26 cellular contexts compared by ENCODE assay signal in the genomic region with DNA sequence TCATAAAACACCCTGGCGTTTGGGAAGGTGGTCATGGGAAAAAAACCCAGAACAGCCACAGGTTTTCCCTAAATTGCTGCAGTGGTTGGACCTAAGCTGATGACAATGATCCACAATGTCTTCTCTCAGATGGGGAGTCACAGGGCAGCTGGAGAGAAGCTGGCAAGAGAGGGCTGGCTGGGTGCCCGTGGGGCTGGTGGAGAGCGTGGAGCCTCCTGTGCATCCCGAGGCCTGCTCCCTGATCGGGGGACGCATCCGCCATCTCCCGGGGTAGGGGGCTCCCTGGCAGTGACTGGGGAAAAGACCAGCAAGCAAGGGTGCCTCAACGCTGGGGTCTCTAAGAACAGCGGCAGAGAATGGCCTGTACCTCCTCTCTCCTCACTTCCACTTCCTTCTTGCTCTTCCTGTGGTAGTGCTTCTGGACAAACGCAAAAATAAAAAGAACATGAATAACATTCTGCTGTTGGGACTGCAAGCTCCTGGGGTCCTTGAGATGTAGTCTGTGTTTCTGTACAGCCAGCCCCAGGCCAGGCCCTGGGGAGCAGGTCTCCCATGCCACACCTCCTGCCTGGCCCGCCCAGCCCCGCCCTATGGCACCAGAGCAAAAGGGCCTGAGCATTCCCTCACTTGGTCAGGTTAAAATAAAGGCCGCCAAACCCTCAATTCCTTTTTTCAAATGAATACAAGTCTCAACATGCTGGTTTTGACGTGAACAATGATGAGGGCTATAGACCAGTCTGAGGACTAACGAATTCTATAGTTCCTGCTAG. TPM values are rescaled to one million over a fixed set of nuclear protein-coding genes. Genes with fewer than 3 reads are reported as not detected.
A peak's percentile ranks its signal among the peaks of the same experiment; 100 is the strongest.
DNase-seq lines count a peak whose midpoint lies in the region; ATAC-seq, FAIRE-seq and TF ChIP-seq lines count a peak whose summit lies in the region.
"Had no signal": no experiment of that assay in that cellular context is flagged by ENCODE, and none has a peak within 500 bp of the region (broad histone marks: within the 10 kb centered on the region; RNA-seq: fewer than 3 reads in every experiment).

No MANE protein-coding gene starts in this region.

- no peak overlapping the region for H3K4me3 Mint-ChIP-seq in nephron progenitor cell
- H3K4me3 Mint-ChIP-seq: H9 had no signal

- WGBS in right cardiac atrium: 86% methylated on average over 16 of the region's 16 CpGs
- WGBS in neuronal stem cell (ENCODE audit: extremely low coverage in 2 of 2, insufficient read length in 2 of 2, insufficient replicate concordance in 1 of 2), 2 donors: no CpG with 5 or more reads among the region's 16 CpGs

- H3K9me3 ChIP-seq in right cardiac atrium (ENCODE audit: control insufficient read depth, low read length) (no peaks in the 10 kb centered on the region), neuronal stem cell (replicated peaks in 1 of 2; ENCODE audit: control insufficient read depth in 2 of 2, insufficient read depth in 1 of 2, low read depth in 1 of 2, low read length in 2 of 2) (peaks cover 2 to 5% of the 10 kb centered on the region in 2 donors)
- H3K9me3 ChIP-seq: adrenal gland, MG63, neutrophil, SK-N-SH, upper lobe of right lung had no signal

- peaks cover 36% of the 10 kb centered on the region for H3K4me1 Mint-ChIP-seq in nephron progenitor cell

- no peaks in the 10 kb centered on the region for H3K9me3 Mint-ChIP-seq in nephron progenitor cell
- H3K9me3 Mint-ChIP-seq: H9 had no signal

- no peak overlapping the region for H3K4ac ChIP-seq in neuronal stem cell (ENCODE audit: low read length)

- no peak overlapping the region for H2BK15ac ChIP-seq in neuronal stem cell (ENCODE audit: low read length)

- ATAC-seq in left ventricle myocardium superior (no peak), right cardiac atrium (no peak), GM21360 (IDR thresholded peaks at IDR 0.05; ENCODE audit: unreplicated experiment) (no peak)
- ATAC-seq: upper lobe of right lung had no signal

- H3K27ac ChIP-seq in right cardiac atrium (ENCODE audit: low read length) (no peak overlapping the region), dorsolateral prefrontal cortex (peak overlapping the region in 50 of 59 donors; percentile 2 to 78 (median 58)), neuronal stem cell (replicated peaks; ENCODE audit: low read length) (no peak overlapping the region)
- H3K27ac ChIP-seq: adrenal gland, C4-2B, neutrophil, upper lobe of right lung had no signal

- H3K9ac ChIP-seq in neuronal stem cell (ENCODE audit: low read depth, low read length, poor library complexity): no peak overlapping the region
- H3K9ac ChIP-seq: SK-N-SH had no signal

- TF ChIP-seq CTCF in dorsolateral prefrontal cortex (IDR thresholded peaks at IDR 0.05 in 54 of 56, conservative IDR thresholded peaks at IDR 0.05 in 2 of 56; ENCODE audit: low read depth in 1 of 56, partially characterized antibody in 56 of 56) (no peak), GM20000 (IDR thresholded peaks at IDR 0.05; ENCODE audit: extremely low read depth, missing control alignments) (no peak), nephron progenitor cell (IDR thresholded peaks at IDR 0.05) (no peak), D721Med (IDR thresholded peaks at IDR 0.05; ENCODE audit: insufficient read depth, missing control alignments) (no peak)

- H3K4me2 ChIP-seq in neuronal stem cell (ENCODE audit: insufficient read depth, low read length, poor library complexity, severe bottlenecking): no peak overlapping the region
- H3K4me2 ChIP-seq: SK-N-SH had no signal

- H3K27ac Mint-ChIP-seq in nephron progenitor cell: no peak overlapping the region

- H4K91ac ChIP-seq in neuronal stem cell (ENCODE audit: low read depth, low read length, poor library complexity): no peak overlapping the region

- intact Hi-C loops in left ventricle myocardium superior (cut with micrococcal nuclease) (no loop called here), right cardiac atrium (cut with DNase I) (loop anchor here in 1 of 4 donors (10.0 kb wide), 1 partner anchor 101 kb away; no protein-coding TSS in a partner anchor), dorsolateral prefrontal cortex (cut with DNase I) (no loop called here)

- H3K18ac ChIP-seq in neuronal stem cell (ENCODE audit: low read length): no peak overlapping the region

- H2AK5ac ChIP-seq in neuronal stem cell (ENCODE audit: low read depth, low read length): no peak overlapping the region

- H3K4me1 ChIP-seq in right cardiac atrium (ENCODE audit: control insufficient read depth, insufficient read depth, low read length) (no peaks in the 10 kb centered on the region), neuronal stem cell (ENCODE audit: control insufficient read depth in 2 of 2, insufficient read depth in 1 of 2, low read depth in 1 of 2, low read length in 2 of 2) (peaks cover 0 to 15% of the 10 kb centered on the region in 2 donors)
- H3K4me1 ChIP-seq: adrenal gland, upper lobe of right lung had no signal

- FAIRE-seq in D721Med (lab: Jason Lieb, UNC): no peak
- FAIRE-seq: GM18507 had no signal

- H3K36me3 Mint-ChIP-seq in nephron progenitor cell (ENCODE audit: low read depth): peaks cover 41% of the 10 kb centered on the region

- H3K79me1 ChIP-seq in neuronal stem cell (ENCODE audit: low read depth, low read length): peaks cover 4% of the 10 kb centered on the region

- no peak overlapping the region for H2AFZ ChIP-seq in neuronal stem cell (ENCODE audit: low read length)

- DNase-seq in left ventricle myocardium superior (peak; percentile 22), right cardiac atrium (no peak), dorsolateral prefrontal cortex (peak in 8 of 10 donors; percentile 43 to 70 (median 62)), neuronal stem cell (ENCODE audit: low spot score) (no peak), GM20000 (ENCODE audit: low spot score) (no peak), nephron progenitor cell (no peak), D721Med (ENCODE audit: insufficient read length, low spot score) (no peak)
- DNase-seq: activated CD4-positive, alpha-beta T cell treated with anti-CD3 and anti-CD28 coated beads, Interleukin-2, amount 50 U/mL, for 48 hours; activated gamma-delta T cell; adrenal gland; foreskin fibroblast; H9; MG63; NCI-H146; NCI-H2171 treated with DMSO at 0.1 percent for 48 hours; NCI-H524 treated with DMSO at 0.1 percent for 48 hours; retina; RPMI8226; stimulated activated CD4-positive, alpha-beta T cell treated with anti-CD3 and anti-CD28 coated beads, Interleukin-12 subunit alpha, Interleukin-12 subunit beta, amount 100 ng/mL, for 4 hours; T-helper 2 cell; upper lobe of right lung had no signal

- peak overlapping the region; percentile 33 for H2BK5ac ChIP-seq in neuronal stem cell (ENCODE audit: low read length)

- H3K14ac ChIP-seq in neuronal stem cell (ENCODE audit: low read length): no peak overlapping the region

- H3K27me3 ChIP-seq in right cardiac atrium (ENCODE audit: control insufficient read depth, insufficient read depth) (no peaks in the 10 kb centered on the region), dorsolateral prefrontal cortex (no peaks in the 10 kb centered on the region), neuronal stem cell (ENCODE audit: control insufficient read depth in 3 of 3, insufficient read depth in 3 of 3, low read depth in 1 of 3, low read length in 3 of 3) (no peaks in the 10 kb centered on the region)
- H3K27me3 ChIP-seq: adrenal gland, MG63, neutrophil, upper lobe of right lung had no signal

- no peak overlapping the region for H4K8ac ChIP-seq in neuronal stem cell (ENCODE audit: low read depth, low read length)

- H2BK12ac ChIP-seq in neuronal stem cell (ENCODE audit: low read length): no peak overlapping the region

- H3K23ac ChIP-seq in neuronal stem cell (ENCODE audit: low read depth, low read length, poor library complexity): no peak overlapping the region

- peaks cover 4% of the 10 kb centered on the region for H3K27me3 Mint-ChIP-seq in nephron progenitor cell (ENCODE audit: low read depth, poor library complexity)

- H3K36me3 ChIP-seq in neuronal stem cell (replicated peaks in 1 of 2; ENCODE audit: control insufficient read depth in 2 of 2, insufficient read depth in 2 of 2, low read length in 2 of 2): peaks cover 39 to 83% of the 10 kb centered on the region in 2 donors

- no peak overlapping the region for H2BK120ac ChIP-seq in neuronal stem cell (ENCODE audit: low read depth, low read length)

- no peak overlapping the region for H3K4me3 ChIP-seq in right cardiac atrium (ENCODE audit: low read length)
- no peak overlapping the region for H3K4me3 ChIP-seq in dorsolateral prefrontal cortex
- H3K4me3 ChIP-seq in neuronal stem cell (ENCODE audit: low read length in 2 of 2): no peak overlapping the region
- H3K4me3 ChIP-seq: adrenal gland, MG63, upper lobe of right lung had no signal

RNA-seq across cellular contexts. Expression of a gene that starts 7.0 kb away (rescaled TPM):
- total RNA-seq in left ventricle myocardium superior (14.8 TPM), right cardiac atrium (10 to 100 TPM; 12.3 to 20.1 (median 16.4) TPM), dorsolateral prefrontal cortex (100 to 1,000 TPM in 5 of 120 experiments, 10 to 100 TPM in 115; 44.7 to 119 (median 74.4) TPM)
- polyA plus RNA-seq in right cardiac atrium: 20.5 TPM
- polyA plus RNA-seq in neuronal stem cell (2013, experiment 1 of 2): 39.6 TPM
- 39.2 TPM for polyA plus RNA-seq in neuronal stem cell (2013, experiment 2 of 2)

RNA-seq across cellular contexts. Expression of a gene that starts 42.0 kb away (rescaled TPM):
- 37.1 TPM for total RNA-seq in left ventricle myocardium superior
- 10 to 100 TPM; 36.2 to 51.5 (median 45.2) TPM for total RNA-seq in right cardiac atrium
- polyA plus RNA-seq in right cardiac atrium: 39.3 TPM
- total RNA-seq in dorsolateral prefrontal cortex: 100 to 1,000 TPM; 127 to 231 (median 166) TPM
- polyA plus RNA-seq in neuronal stem cell (2013, experiment 1 of 2): 41.1 TPM
- polyA plus RNA-seq in neuronal stem cell (2013, experiment 2 of 2): 39.6 TPM

RNA-seq across cellular contexts. Expression of a gene that starts 45.0 kb away (rescaled TPM):
- total RNA-seq in left ventricle myocardium superior: 434 TPM
- total RNA-seq in right cardiac atrium: 100 to 1,000 TPM; 307 to 406 (median 370) TPM
- 257 TPM for polyA plus RNA-seq in right cardiac atrium
- 100 to 1,000 TPM; 241 to 437 (median 288) TPM for total RNA-seq in dorsolateral prefrontal cortex
- 52.6 TPM for polyA plus RNA-seq in neuronal stem cell (2013, experiment 1 of 2)
- 53.4 TPM for polyA plus RNA-seq in neuronal stem cell (2013, experiment 2 of 2)

RNA-seq across cellular contexts. Expression of a gene that starts 59.0 kb away (rescaled TPM):
- 110 TPM for total RNA-seq in left ventricle myocardium superior
- total RNA-seq in right cardiac atrium: 10 to 100 TPM; 71.8 to 82.2 (median 80.9) TPM
- 56.7 TPM for polyA plus RNA-seq in right cardiac atrium
- total RNA-seq in dorsolateral prefrontal cortex: 100 to 1,000 TPM in 3 of 120 experiments, 10 to 100 TPM in 117; 46.9 to 108 (median 65.7) TPM
- polyA plus RNA-seq in neuronal stem cell (2013, experiment 1 of 2): 61.3 TPM
- 59.4 TPM for polyA plus RNA-seq in neuronal stem cell (2013, experiment 2 of 2)

Comparison
In these comparisons a context has a peak if more than half of its experiments do, and no peak if none do; other contexts are left out.
1. DNase-seq: peak in left ventricle myocardium superior (single experiment) and dorsolateral prefrontal cortex (8 of 10); none in right cardiac atrium (0 of 3), neuronal stem cell (single experiment), GM20000 (single experiment), nephron progenitor cell (single experiment) and D721Med (single experiment).
2. H3K27ac ChIP-seq: peak in dorsolateral prefrontal cortex (50 of 59); none in right cardiac atrium (single experiment) and neuronal stem cell (single experiment).